In genomic region chr18:68221116-68221724, GRCh38 we compare ENCODE assay signal across 2 cellular contexts.
A peak's percentile ranks its signal among the peaks of the same experiment; 100 is the strongest.
TF ChIP-seq lines count a peak whose summit lies in the region.

No MANE protein-coding gene starts in this region.

TF ChIP-seq in GM23338, 12 proteins besides CTCF, POLR2A, EP300 and RAD21 (continued from another document):
- TF ChIP-seq REST (IDR thresholded peaks at IDR 0.05; ENCODE audit: unreplicated experiment) (no peak), NANOG (IDR thresholded peaks at IDR 0.05; ENCODE audit: borderline replicate concordance) (peak; percentile 72)

TF ChIP-seq in WTC11, 78 proteins besides CTCF, POLR2A, EP300 and RAD21 (continued from another document):
- no peak for TF ChIP-seq ARID4B (CRISPR knock-in tag; IDR thresholded peaks at IDR 0.05; ENCODE audit: borderline replicate concordance)
- TF ChIP-seq MXD4 (CRISPR knock-in tag; IDR thresholded peaks at IDR 0.05; ENCODE audit: borderline replicate concordance), result no peak
- TF ChIP-seq HMGXB4 (CRISPR knock-in tag; IDR thresholded peaks at IDR 0.05), result no peak
